ENCODE assay signal across 5 cellular contexts in genomic region chr1:182901946-182902345, GRCh38. TPM values are rescaled to one million over a fixed set of nuclear protein-coding genes. Genes with fewer than 3 reads are reported as not detected.
"Had no signal": no experiment of that assay in that cellular context is flagged by ENCODE, and none has a peak within 500 bp of the region (broad histone marks: within the 10 kb centered on the region; RNA-seq: fewer than 3 reads in every experiment).

No MANE protein-coding gene starts in this region.

RNA-seq across cellular contexts. Expression of gene SHCBP1L, which starts 51.0 kb away (rescaled TPM):
- total RNA-seq: HepG2, HT-29, HT1080, IMR-90, K562 had no signal
